In the genomic region with DNA sequence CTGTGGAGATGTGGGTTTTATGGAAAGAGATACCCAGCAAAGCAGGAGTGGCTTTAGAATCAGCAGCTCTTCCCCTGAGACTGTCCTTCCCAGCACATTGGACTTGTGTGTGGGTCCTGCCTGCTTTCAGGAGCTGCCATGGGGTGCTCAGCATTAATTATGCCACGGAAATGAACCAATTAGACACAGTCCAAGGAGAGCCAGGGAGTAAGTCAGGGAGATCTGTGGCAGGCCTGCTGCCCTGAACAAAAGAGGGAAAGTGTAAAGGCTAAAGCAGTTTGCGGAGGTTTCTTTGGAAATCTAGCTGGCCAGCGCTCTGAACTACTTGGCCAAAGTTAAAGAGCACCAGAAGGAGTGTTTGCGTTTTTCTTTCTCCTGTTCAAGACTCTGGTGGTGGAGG, we compare ENCODE assay signal across 14 cellular contexts.
DNase-seq lines count a peak whose midpoint lies in the region; ATAC-seq, FAIRE-seq and TF ChIP-seq lines count a peak whose summit lies in the region.
"Had no signal": no experiment of that assay in that cellular context is flagged by ENCODE, and none has a peak within 500 bp of the region (broad histone marks: within the 10 kb centered on the region; RNA-seq: fewer than 3 reads in every experiment).

No MANE protein-coding gene starts in this region.

- H3K23ac ChIP-seq in H9 (ENCODE audit: insufficient read length, low read depth, low read length), result no peak overlapping the region

- H3K9me3 ChIP-seq in H9 (ENCODE audit: control insufficient read depth, low read depth, low read length), result no peaks in the 10 kb centered on the region
- no peaks in the 10 kb centered on the region for H3K9me3 ChIP-seq in K562 (replicated peaks; ENCODE audit: control insufficient read depth, insufficient read depth, low read depth, low read length)
- H3K9me3 ChIP-seq in neural progenitor cell (ENCODE audit: low read depth), result no peaks in the 10 kb centered on the region

- H2BK120ac ChIP-seq in H9 (ENCODE audit: low read depth, low read length, poor library complexity, severe bottlenecking), result no peak overlapping the region

- peaks cover 34 to 41% of the 10 kb centered on the region in 2 donors for H3K36me3 Mint-ChIP-seq in CD14-positive monocyte
- H3K36me3 Mint-ChIP-seq in H9 (ENCODE audit: insufficient read depth in 1 of 3, low read depth in 3 of 3), result no peaks in the 10 kb centered on the region
- peaks cover 2% of the 10 kb centered on the region for H3K36me3 Mint-ChIP-seq in neural progenitor cell

- H3K36me3 ChIP-seq in K562 (ENCODE audit: control insufficient read depth, insufficient read depth, low read length) (peaks cover 27% of the 10 kb centered on the region), neural progenitor cell (no peaks in the 10 kb centered on the region)
- H3K36me3 ChIP-seq: brain microvascular endothelial cell had no signal

- H2BK5ac ChIP-seq in H9 (ENCODE audit: insufficient read length, low read length), result no peak overlapping the region

- peak; percentile 4 for ATAC-seq in K562
- ATAC-seq in GM18520 (IDR thresholded peaks at IDR 0.05; ENCODE audit: unreplicated experiment), result no peak

- intact Hi-C loops in CD14-positive monocyte (cut with micrococcal nuclease), result loop anchor here in 1 of 2 donors (5.0 to 10.0 kb wide), 2 partner anchors 46 to 84 kb away; no protein-coding TSS in a partner anchor
- intact Hi-C loops in K562 (cut with micrococcal nuclease), result loop anchor here (5.0 kb wide), 1 partner anchor 49 kb away; no protein-coding TSS in a partner anchor

- H3K18ac ChIP-seq in H9 (ENCODE audit: insufficient read length, low read depth, low read length), result no peak overlapping the region

- POLR2A ChIA-PET in K562 (lab: Yijun Ruan, JAX), result no interaction called here

- H3K27me3 ChIP-seq in H9 (ENCODE audit: insufficient read depth, low read length), result no peaks in the 10 kb centered on the region
- no peaks in the 10 kb centered on the region for H3K27me3 ChIP-seq in K562 (ENCODE audit: control insufficient read depth in 2 of 2, insufficient read depth in 2 of 2, low read length in 2 of 2)
- H3K27me3 ChIP-seq in neural progenitor cell, result no peaks in the 10 kb centered on the region
- H3K27me3 ChIP-seq: brain microvascular endothelial cell had no signal

- TF ChIP-seq CTCF in CD14-positive monocyte (IDR thresholded peaks at IDR 0.05) (no peak), H9 (conservative IDR thresholded peaks at IDR 0.05) (no peak), K562 (IDR thresholded peaks at IDR 0.05 in 2 of 3, conservative IDR thresholded peaks at IDR 0.05 in 1 of 3; ENCODE audit: insufficient read depth in 2 of 3, low read depth in 1 of 3, low read length in 3 of 3) (no peak), neural progenitor cell (IDR thresholded peaks at IDR 0.05) (no peak)

- no peak for TF ChIP-seq RAD21 in K562 (CRISPR knock-in tag; conservative IDR thresholded peaks at IDR 0.05 in 1 of 2, IDR thresholded peaks at IDR 0.05 in 1 of 2)

- H3K27ac ChIP-seq in H9 (ENCODE audit: insufficient read length, low read depth, low read length) (no peak overlapping the region), K562 (ENCODE audit: extremely low read depth, low read depth, low read length) (peak overlapping the region; percentile 97), neural progenitor cell (no peak overlapping the region)
- H3K27ac ChIP-seq: brain microvascular endothelial cell had no signal

- no peak overlapping the region for H3K4ac ChIP-seq in H9 (ENCODE audit: low read depth, low read length)

- BruUV-seq in K562 (replicated peaks; lab: Mats Ljungman, UMichigan), result no TSS peak

- no peak overlapping the region for H3K4me3 Mint-ChIP-seq in CD14-positive monocyte
- H3K4me3 Mint-ChIP-seq in H9, result no peak overlapping the region
- H3K4me3 Mint-ChIP-seq in neural progenitor cell, result peak overlapping the region; percentile 19

- no peak for TF ChIP-seq POLR2A in K562 (conservative IDR thresholded peaks at IDR 0.05)

- peaks cover 7% of the 10 kb centered on the region; the same call in 1 of the 2 replicates for H3K4me1 ChIP-seq in H9 (ENCODE audit: insufficient read depth, low read length)
- H3K4me1 ChIP-seq in K562 (replicated peaks in 1 of 2; ENCODE audit: control insufficient read depth in 2 of 2, insufficient read depth in 2 of 2, low read length in 2 of 2), result peaks cover 16 to 64% of the 10 kb centered on the region in 2 experiments; a peak in 3 of 5 replicates
- peaks cover 44% of the 10 kb centered on the region for H3K4me1 ChIP-seq in neural progenitor cell

- no CpG with 5 or more reads among the region's 4 CpGs for WGBS in H9 (ENCODE audit: extremely low coverage, insufficient read length, low lambda C conversion rate)
- WGBS in K562 (ENCODE audit: insufficient coverage, low coverage, missing lambda C conversion rate), result 2% methylated on average over 4 of the region's 4 CpGs

- no peak overlapping the region for H3K56ac ChIP-seq in H9 (ENCODE audit: insufficient read length, low read depth, low read length)

- no peaks in the 10 kb centered on the region for H3K79me1 ChIP-seq in H9 (ENCODE audit: insufficient read depth, low read depth, low read length, poor library complexity, severe bottlenecking)

- H3K79me2 ChIP-seq in H9 (ENCODE audit: insufficient read depth, low read length) (no peaks in the 10 kb centered on the region), K562 (ENCODE audit: control insufficient read depth, insufficient read depth, low read length) (peaks cover 80% of the 10 kb centered on the region), neural progenitor cell (ENCODE audit: low read depth) (peaks cover 10% of the 10 kb centered on the region)

- no peak overlapping the region for H4K8ac ChIP-seq in H9 (replicated peaks; ENCODE audit: insufficient read length, low read depth, low read length)

- H3K27ac Mint-ChIP-seq in CD14-positive monocyte (peak overlapping the region in 5 of 7 donors; percentile 7 to 82 (median 37)), H9 (peak overlapping the region in 2 of 3 experiments; percentile 19 to 87; a peak in 3 of 7 replicates), neural progenitor cell (peak overlapping the region; percentile 92)

- H4K91ac ChIP-seq in H9 (ENCODE audit: insufficient read length, low read depth, low read length), result no peak overlapping the region

- H3K14ac ChIP-seq in H9 (ENCODE audit: insufficient read depth, low read length), result no peak overlapping the region

- no peak for TF ChIP-seq EP300 in K562 (IDR thresholded peaks at IDR 0.05; ENCODE audit: low read length)

- no peak overlapping the region for H2AFZ ChIP-seq in H9 (ENCODE audit: low read length)
- H2AFZ ChIP-seq in K562 (ENCODE audit: low read depth, low read length), result peak overlapping the region; percentile 33; the same call in 1 of the 2 replicates
- no peak overlapping the region for H2AFZ ChIP-seq in neural progenitor cell (replicated peaks)

- H2BK12ac ChIP-seq in H9 (ENCODE audit: insufficient read length, low read depth, low read length), result no peak overlapping the region

- H3K9ac ChIP-seq in H9 (ENCODE audit: extremely low read depth, insufficient read length, low read length) (no peak overlapping the region), K562 (ENCODE audit: insufficient read depth in 1 of 2, low read depth in 2 of 2, low read length in 2 of 2) (peak overlapping the region; percentile 78 to 82; a peak in 3 of 4 replicates), neural progenitor cell (no peak overlapping the region)

- no peaks in the 10 kb centered on the region for H3K23me2 ChIP-seq in H9 (ENCODE audit: insufficient read length, low read depth, low read length, poor library complexity, severe bottlenecking)

- peaks cover 0 to 2% (median 0%) of the 10 kb centered on the region in 7 donors for H3K9me3 Mint-ChIP-seq in CD14-positive monocyte
- no peaks in the 10 kb centered on the region for H3K9me3 Mint-ChIP-seq in H9
- H3K9me3 Mint-ChIP-seq in neural progenitor cell, result no peaks in the 10 kb centered on the region

- H4K20me1 ChIP-seq in H9 (ENCODE audit: control insufficient read depth, insufficient read depth, insufficient read length) (no peaks in the 10 kb centered on the region), K562 (replicated peaks; ENCODE audit: control insufficient read depth, insufficient read depth, low read length) (no peaks in the 10 kb centered on the region), neural progenitor cell (ENCODE audit: low read depth) (peaks cover 5% of the 10 kb centered on the region)

- H3K4me2 ChIP-seq in H9 (ENCODE audit: insufficient read depth, insufficient read length, low read length) (no peak overlapping the region), K562 (ENCODE audit: insufficient read depth, low read length) (peak overlapping the region; percentile 69), neural progenitor cell (peak overlapping the region; percentile 52)

- no peak overlapping the region for H2BK20ac ChIP-seq in H9 (ENCODE audit: low read depth, low read length, poor library complexity, severe bottlenecking)

- CTCF ChIA-PET in K562 (lab: Yijun Ruan, JAX; ENCODE audit: low intra/inter-chr PET ratio), result no interaction called here

- H3K27me3 Mint-ChIP-seq in CD14-positive monocyte (ENCODE audit: low read depth in 3 of 3), result peaks cover 0 to 1% (median 0%) of the 10 kb centered on the region in 3 donors
- no peaks in the 10 kb centered on the region for H3K27me3 Mint-ChIP-seq in H9 (ENCODE audit: low read depth)
- no peaks in the 10 kb centered on the region for H3K27me3 Mint-ChIP-seq in neural progenitor cell (ENCODE audit: insufficient read depth, low read depth)

- H3K4me3 ChIP-seq in K562, result no peak overlapping the region
- H3K4me3 ChIP-seq in neural progenitor cell, result no peak overlapping the region

- H4K5ac ChIP-seq in H9 (ENCODE audit: insufficient read length, low read depth, low read length), result no peak overlapping the region

- H3K4me1 Mint-ChIP-seq in CD14-positive monocyte (peaks cover 94% of the 10 kb centered on the region), H9 (peaks cover 48 to 54% of the 10 kb centered on the region in 2 experiments), neural progenitor cell (peaks cover 58% of the 10 kb centered on the region)

- H3K9me1 ChIP-seq in K562 (ENCODE audit: control insufficient read depth, insufficient read depth, low read length), result no peaks in the 10 kb centered on the region

- H2AK5ac ChIP-seq in H9 (ENCODE audit: insufficient read length, low read length), result no peak overlapping the region

- H3T11ph ChIP-seq in H9 (ENCODE audit: low read length), result no peak overlapping the region

- in situ Hi-C loops in K562 (cut with MboI), result no loop called here

- no peak for FAIRE-seq in K562 (lab: Jason Lieb, UNC)
- FAIRE-seq: frontal cortex had no signal

- H2BK15ac ChIP-seq in H9 (ENCODE audit: low read depth, low read length), result no peak overlapping the region

- no peak for DNase-seq in CD14-positive monocyte (ENCODE audit: low spot score)
- DNase-seq in H9, result no peak
- no peak for DNase-seq in K562 (ENCODE audit: extremely low read depth in 1 of 4, low spot score in 3 of 4)
- DNase-seq in neural progenitor cell (ENCODE audit: low spot score), result peak; percentile 45
- no peak for DNase-seq in NK-92 (lab: John Stamatoyannopoulos, UW; ENCODE audit: unreplicated experiment)
- DNase-seq in mucosa of gallbladder (ENCODE audit: low spot score), result no peak
- DNase-seq: brain microvascular endothelial cell; COR-L47; effector memory CD4-positive, alpha-beta T cell; retina; stimulated activated CD4-positive, alpha-beta T cell treated with anti-CD3 and anti-CD28 coated beads, Interleukin-4, amount 100 ng/mL, for 4 hours; stimulated activated naive CD4-positive, alpha-beta T cell treated with Interleukin-2 at 50 U/mL for 16 hours had no signal

- peaks cover 44% of the 10 kb centered on the region for H3F3A ChIP-seq in neural progenitor cell (ENCODE audit: low read depth)

Comparison
In these comparisons a context has a peak if more than half of its experiments do, and no peak if none do; other contexts are left out.
1. H3K27ac Mint-ChIP-seq: peak in every context shown above with its lines; median percentile 92 in neural progenitor cell; 53 in H9; 37 in CD14-positive monocyte.
2. H3K9ac ChIP-seq: peak in K562 (2 of 2); none in H9 (single experiment) and neural progenitor cell (single experiment).